In the genomic region with DNA sequence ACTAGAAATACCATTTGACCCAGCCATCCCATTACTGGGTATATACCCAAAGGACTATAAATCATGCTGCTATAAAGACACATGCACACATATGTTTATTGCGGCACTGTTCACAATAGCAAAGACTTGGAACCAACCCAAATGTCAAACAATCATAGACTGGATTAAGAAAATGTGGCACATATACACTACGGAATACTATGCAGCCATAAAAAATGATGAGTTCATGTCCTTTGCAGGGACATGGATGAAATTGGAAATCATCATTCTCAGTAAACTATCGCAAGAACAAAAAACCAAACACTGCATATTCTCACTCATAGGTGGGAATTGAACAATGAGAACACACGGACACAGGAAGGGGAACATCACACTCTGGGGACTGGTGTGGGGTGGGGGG, we compare ENCODE assay signal across 1 cellular context.
TF ChIP-seq lines count a peak whose summit lies in the region.
"Not testable (repeated sequence)": the region's sequence is repeated elsewhere in the genome, so short reads cannot be mapped to it uniquely, and the experiment has no call there.

No MANE protein-coding gene starts in this region.

- not testable (repeated sequence) for H3K4me3 ChIP-seq in HEK293 (ENCODE audit: low read depth, low read length)

- POLR2A ChIA-PET in HEK293 (lab: Yijun Ruan, JAX): not testable (repeated sequence)

- not testable (repeated sequence) for H3K9me3 ChIP-seq in HEK293 (ENCODE audit: control insufficient read depth, insufficient read depth, low read depth, low read length)

- not testable (repeated sequence) for TF ChIP-seq CTCF in HEK293 (tag by site-specific recombination; IDR thresholded peaks at IDR 0.05)

- CTCF ChIA-PET in HEK293 (lab: Yijun Ruan, JAX): not testable (repeated sequence)

- not testable (repeated sequence) for H3K27ac ChIP-seq in HEK293 (ENCODE audit: extremely low read depth, low read depth, low read length)

- not testable (repeated sequence) for H3K36me3 ChIP-seq in HEK293 (ENCODE audit: control insufficient read depth in 2 of 2, insufficient read depth in 1 of 2, low read length in 2 of 2)

- H3K4me1 ChIP-seq in HEK293 (ENCODE audit: control insufficient read depth, insufficient read depth, low read length): not testable (repeated sequence)

TF ChIP-seq in HEK293, 187 proteins besides CTCF, POLR2A, EP300 and RAD21:
- TF ChIP-seq, protein P1, sequence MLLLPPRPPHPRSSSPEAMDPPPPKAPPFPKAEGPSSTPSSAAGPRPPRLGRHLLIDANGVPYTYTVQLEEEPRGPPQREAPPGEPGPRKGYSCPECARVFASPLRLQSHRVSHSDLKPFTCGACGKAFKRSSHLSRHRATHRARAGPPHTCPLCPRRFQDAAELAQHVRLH (tag by site-specific recombination; IDR thresholded peaks at IDR 0.05): 0 out of 2 replicates have a peak, but pooled peaks have one; percentile 45
- peak; percentile 92 for TF ChIP-seq ZNF146 (tag by site-specific recombination; IDR thresholded peaks at IDR 0.05)
TF ChIP-seq in HEK293: peak in this region for 2; not testable (repeated sequence) for 185.
